In the genomic region with DNA sequence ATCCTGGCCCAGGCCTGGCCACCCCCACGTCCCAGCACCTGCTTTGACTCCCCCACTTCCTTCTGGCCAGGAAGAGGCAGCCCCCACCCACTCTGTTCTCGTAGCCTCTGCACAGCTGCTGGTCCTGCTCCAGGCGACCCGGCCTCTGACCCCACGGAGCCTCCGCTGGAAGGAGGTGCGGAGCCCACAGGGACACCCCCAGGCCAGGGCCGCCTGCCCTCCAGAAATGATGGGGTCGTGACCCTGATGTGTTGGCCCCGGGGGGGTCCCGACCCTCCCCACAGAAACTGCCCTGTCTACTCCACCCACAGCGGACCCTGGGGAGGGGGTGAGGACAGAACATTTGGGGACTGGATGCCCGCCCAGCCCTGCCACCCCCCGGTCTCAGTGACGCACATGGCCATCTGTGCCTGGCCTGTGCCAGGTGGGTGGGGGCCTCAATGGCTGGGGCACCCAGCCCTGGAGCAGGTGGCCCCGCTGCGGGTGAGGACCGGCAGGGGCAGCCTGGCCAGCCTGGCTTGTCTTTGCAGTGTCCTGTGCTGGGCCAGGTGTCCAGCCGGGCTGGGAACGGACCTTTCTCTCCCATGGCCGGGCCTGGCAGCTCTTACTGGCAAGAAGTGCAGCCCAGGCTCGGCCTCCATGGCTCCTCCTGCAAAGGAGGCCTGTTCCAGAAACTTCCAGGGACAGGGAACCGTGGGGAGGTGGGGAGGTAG, we compare ENCODE assay signal across 1 cellular context.
TF ChIP-seq lines count a peak whose summit lies in the region.

No MANE protein-coding gene starts in this region.

TF ChIP-seq in HepG2, 621 proteins besides CTCF, POLR2A, EP300 and RAD21 (continued from another document):
- TF ChIP-seq, protein P1, sequence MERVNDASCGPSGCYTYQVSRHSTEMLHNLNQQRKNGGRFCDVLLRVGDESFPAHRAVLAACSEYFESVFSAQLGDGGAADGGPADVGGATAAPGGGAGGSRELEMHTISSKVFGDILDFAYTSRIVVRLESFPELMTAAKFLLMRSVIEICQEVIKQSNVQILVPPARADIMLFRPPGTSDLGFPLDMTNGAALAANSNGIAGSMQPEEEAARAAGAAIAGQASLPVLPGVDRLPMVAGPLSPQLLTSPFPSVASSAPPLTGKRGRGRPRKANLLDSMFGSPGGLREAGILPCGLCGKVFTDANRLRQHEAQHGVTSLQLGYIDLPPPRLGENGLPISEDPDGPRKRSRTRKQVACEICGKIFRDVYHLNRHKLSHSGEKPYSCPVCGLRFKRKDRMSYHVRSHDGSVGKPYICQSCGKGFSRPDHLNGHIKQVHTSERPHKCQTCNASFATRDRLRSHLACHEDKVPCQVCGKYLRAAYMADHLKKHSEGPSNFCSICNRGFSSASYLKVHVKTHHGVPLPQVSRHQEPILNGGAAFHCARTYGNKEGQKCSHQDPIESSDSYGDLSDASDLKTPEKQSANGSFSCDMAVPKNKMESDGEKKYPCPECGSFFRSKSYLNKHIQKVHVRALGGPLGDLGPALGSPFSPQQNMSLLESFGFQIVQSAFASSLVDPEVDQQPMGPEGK (CRISPR knock-in tag; IDR thresholded peaks at IDR 0.05): peak; percentile 42; the same call in 1 of the 2 replicates
- TF ChIP-seq AGO2 (optimal IDR thresholded peaks at IDR 0.05; ENCODE audit: low read depth, low read length): peak; percentile 84
